9 cellular contexts compared by ENCODE assay signal in genomic region chr4:139606600-139607301, GRCh38. TPM values are rescaled to one million over a fixed set of nuclear protein-coding genes. Genes with fewer than 3 reads are reported as not detected.
A peak's percentile ranks its signal among the peaks of the same experiment; 100 is the strongest.
DNase-seq lines count a peak whose midpoint lies in the region; ATAC-seq and TF ChIP-seq lines count a peak whose summit lies in the region.
"Had no signal": no experiment of that assay in that cellular context is flagged by ENCODE, and none has a peak within 500 bp of the region (broad histone marks: within the 10 kb centered on the region; RNA-seq: fewer than 3 reads in every experiment).

No MANE protein-coding gene starts in this region.

- peaks cover 3% of the 10 kb centered on the region for H3K36me3 Mint-ChIP-seq in activated naive CD4-positive, alpha-beta T cell treated with anti-CD3 and anti-CD28 coated beads, Interleukin-2, amount 10 ng/mL, durations not matched to agents 7 days and 5 days
- peaks cover 2% of the 10 kb centered on the region for H3K36me3 Mint-ChIP-seq in activated CD8-positive, alpha-beta T cell treated with anti-CD3 and anti-CD28 coated beads, Interleukin-2, amount 10 ng/mL, durations not matched to agents 7 days and 5 days (ENCODE audit: low read depth)

- H3K4me1 ChIP-seq in right atrium auricular region, result no peaks in the 10 kb centered on the region
- H3K4me1 ChIP-seq in aorta (ENCODE audit: control insufficient read depth in 1 of 2, insufficient read depth in 2 of 2, low read length in 2 of 2), result no peaks in the 10 kb centered on the region

- no peak for TF ChIP-seq CTCF in right atrium auricular region (IDR thresholded peaks at IDR 0.05)

- H3K27me3 ChIP-seq in right atrium auricular region (no peaks in the 10 kb centered on the region), aorta (ENCODE audit: control insufficient read depth in 1 of 2, insufficient read depth in 2 of 2, low read length in 1 of 2) (no peaks in the 10 kb centered on the region)

- H3K4me3 Mint-ChIP-seq in activated naive CD4-positive, alpha-beta T cell treated with anti-CD3 and anti-CD28 coated beads, Interleukin-2, amount 10 ng/mL, durations not matched to agents 7 days and 5 days, result peak overlapping the region; percentile 27
- H3K4me3 Mint-ChIP-seq in activated CD8-positive, alpha-beta T cell treated with anti-CD3 and anti-CD28 coated beads, Interleukin-2, amount 10 ng/mL, durations not matched to agents 7 days and 5 days, result peak overlapping the region; percentile 26

- H3K36me3 ChIP-seq in right atrium auricular region, result no peaks in the 10 kb centered on the region
- no peaks in the 10 kb centered on the region for H3K36me3 ChIP-seq in aorta (ENCODE audit: control insufficient read depth in 1 of 2, insufficient read depth in 2 of 2, low read length in 1 of 2)

- intact Hi-C loops in aorta (cut with DNase I), result no loop called here

- H3K27me3 Mint-ChIP-seq in activated naive CD4-positive, alpha-beta T cell treated with anti-CD3 and anti-CD28 coated beads, Interleukin-2, amount 10 ng/mL, durations not matched to agents 7 days and 5 days, result peaks cover 30% of the 10 kb centered on the region
- H3K27me3 Mint-ChIP-seq in activated CD8-positive, alpha-beta T cell treated with anti-CD3 and anti-CD28 coated beads, Interleukin-2, amount 10 ng/mL, durations not matched to agents 7 days and 5 days (ENCODE audit: low read depth), result peaks cover 3% of the 10 kb centered on the region

- H3K27ac ChIP-seq in right atrium auricular region, result no peak overlapping the region
- no peak overlapping the region for H3K27ac ChIP-seq in aorta (ENCODE audit: low read depth in 1 of 2, low read length in 2 of 2)

- CTCF ChIA-PET in activated naive CD4-positive, alpha-beta T cell treated with anti-CD3 and anti-CD28 coated beads, Interleukin-2, amount 10 ng/mL, durations not matched to agents 7 days and 5 days (lab: Charles Lee), result interaction anchor here (0.6 to 7.2 kb wide), 6 partner anchors 9 to 443 kb away, joined by 3 to 165 read pairs (median 5); no protein-coding TSS in a partner anchor
- CTCF ChIA-PET in activated CD8-positive, alpha-beta T cell treated with anti-CD3 and anti-CD28 coated beads, Interleukin-2, amount 10 ng/mL, durations not matched to agents 7 days and 5 days (lab: Charles Lee), result interaction anchor here (1.5 to 5.6 kb wide), 2 partner anchors 44 to 51 kb away, joined by 5 to 113 read pairs; no protein-coding TSS in a partner anchor

- peak; percentile 54 for ATAC-seq in activated CD8-positive, alpha-beta T cell treated with anti-CD3 and anti-CD28 coated beads, Interleukin-2, amount 10 ng/mL, durations not matched to agents 7 days and 5 days
- ATAC-seq in aorta (ENCODE audit: low FRiP score), result peak; percentile 78
- ATAC-seq in GM21786 (IDR thresholded peaks at IDR 0.05; ENCODE audit: unreplicated experiment), result no peak

- H3K27ac Mint-ChIP-seq in activated naive CD4-positive, alpha-beta T cell treated with anti-CD3 and anti-CD28 coated beads, Interleukin-2, amount 10 ng/mL, durations not matched to agents 7 days and 5 days, result no peak overlapping the region
- peak overlapping the region; percentile 45 for H3K27ac Mint-ChIP-seq in activated CD8-positive, alpha-beta T cell treated with anti-CD3 and anti-CD28 coated beads, Interleukin-2, amount 10 ng/mL, durations not matched to agents 7 days and 5 days

- POLR2A ChIA-PET in activated CD8-positive, alpha-beta T cell treated with anti-CD3 and anti-CD28 coated beads, Interleukin-2, amount 10 ng/mL, durations not matched to agents 7 days and 5 days (lab: Charles Lee), result interaction anchor here (0.9 kb wide), 1 partner anchor 60 kb away, joined by 3 read pairs; no protein-coding TSS in a partner anchor

- H3K4me1 Mint-ChIP-seq in activated naive CD4-positive, alpha-beta T cell treated with anti-CD3 and anti-CD28 coated beads, Interleukin-2, amount 10 ng/mL, durations not matched to agents 7 days and 5 days, result peaks cover 12% of the 10 kb centered on the region
- peaks cover 18% of the 10 kb centered on the region for H3K4me1 Mint-ChIP-seq in activated CD8-positive, alpha-beta T cell treated with anti-CD3 and anti-CD28 coated beads, Interleukin-2, amount 10 ng/mL, durations not matched to agents 7 days and 5 days (ENCODE audit: low read depth)

- H3K9me3 ChIP-seq in right atrium auricular region, result no peaks in the 10 kb centered on the region
- no peaks in the 10 kb centered on the region for H3K9me3 ChIP-seq in aorta (ENCODE audit: control insufficient read depth, low read length)

- peak; percentile 26 for DNase-seq in activated naive CD4-positive, alpha-beta T cell treated with anti-CD3 and anti-CD28 coated beads, Interleukin-2, amount 10 ng/mL, durations not matched to agents 7 days and 5 days
- no peak for DNase-seq in activated naive CD4-positive, alpha-beta T cell (lab: John Stamatoyannopoulos, UW)
- no peak for DNase-seq in activated CD8-positive, alpha-beta T cell treated with anti-CD3 and anti-CD28 coated beads, Interleukin-2, amount 10 ng/mL, durations not matched to agents 7 days and 5 days
- no peak for DNase-seq in right atrium auricular region (ENCODE audit: low spot score)
- DNase-seq in aorta, result no peak
- no peak for DNase-seq in mucosa of gallbladder (ENCODE audit: low spot score)
- DNase-seq in effector CD8-positive, alpha-beta T cell (lab: John Stamatoyannopoulos, UW), result no peak
- DNase-seq: islet precursor cell had no signal

- 58 to 60% methylated on average over 16 of the region's 16 CpGs for WGBS in aorta, 2 donors

- peak overlapping the region; percentile 11 to 27 for H3K4me3 ChIP-seq in right atrium auricular region
- H3K4me3 ChIP-seq in aorta (ENCODE audit: low read length in 2 of 2), result no peak overlapping the region

- peaks cover 2% of the 10 kb centered on the region for H3K9me3 Mint-ChIP-seq in activated naive CD4-positive, alpha-beta T cell treated with anti-CD3 and anti-CD28 coated beads, Interleukin-2, amount 10 ng/mL, durations not matched to agents 7 days and 5 days
- H3K9me3 Mint-ChIP-seq in activated CD8-positive, alpha-beta T cell treated with anti-CD3 and anti-CD28 coated beads, Interleukin-2, amount 10 ng/mL, durations not matched to agents 7 days and 5 days (ENCODE audit: insufficient read depth), result no peaks in the 10 kb centered on the region

RNA-seq across cellular contexts. Expression of gene SETD7, which starts 50.7 kb away (rescaled TPM):
- total RNA-seq in activated CD8-positive, alpha-beta T cell treated with anti-CD3 and anti-CD28 coated beads, Interleukin-2, amount 10 ng/mL, durations not matched to agents 7 days and 5 days, result 1 to 10 TPM; 7.2 to 7.4 TPM
- 10 to 100 TPM; 51.8 to 69.5 TPM for total RNA-seq in right atrium auricular region
- 10 to 100 TPM; 79.0 to 82.4 TPM for total RNA-seq in aorta
- 10 to 100 TPM; 30.3 to 38.7 TPM for polyA plus RNA-seq in aorta
- total RNA-seq in mucosa of gallbladder, result 63.0 TPM

RNA-seq across cellular contexts. Expression of gene MGST2, which starts 58.9 kb away (rescaled TPM):
- 10 to 100 TPM; 12.8 to 13.4 TPM for total RNA-seq in activated CD8-positive, alpha-beta T cell treated with anti-CD3 and anti-CD28 coated beads, Interleukin-2, amount 10 ng/mL, durations not matched to agents 7 days and 5 days
- total RNA-seq in right atrium auricular region (100 to 1,000 TPM in 1 of 2 donors, 10 to 100 TPM in 1; 77.4 to 129 TPM), aorta (10 to 100 TPM; 41.3 to 48.7 TPM), mucosa of gallbladder (194 TPM)
- polyA plus RNA-seq in aorta, result 10 to 100 TPM; 36.0 to 48.0 TPM

Comparison
In these comparisons a context has a peak if more than half of its experiments do, and no peak if none do; other contexts are left out.
1. H3K4me3 ChIP-seq: peak in right atrium auricular region (2 of 2); none in aorta (0 of 2).